Comparison of ENCODE assay signal across 33 cellular contexts in genomic region chr6:166828397-166829002, GRCh38.
"Had no signal": no experiment of that assay in that cellular context is flagged by ENCODE, and none has a peak within 500 bp of the region (broad histone marks: within the 10 kb centered on the region; RNA-seq: fewer than 3 reads in every experiment).

No MANE protein-coding gene starts in this region.

- H3K36me3 ChIP-seq: brain microvascular endothelial cell, esophagus muscularis mucosa, gastrocnemius medialis, heart left ventricle, WERI-Rb-1 had no signal

- H3K36me3 Mint-ChIP-seq: activated naive CD8-positive, alpha-beta T cell had no signal

- ATAC-seq: activated CD4-positive, CD25-positive, alpha-beta regulatory T cell treated with anti-CD3 and anti-CD28 coated beads, Interleukin-2, amount 50 U/mL, for 24 hours; activated CD8-positive, alpha-beta T cell treated with anti-CD3 and anti-CD28 coated beads for 36 hours; activated T-cell treated with anti-CD3 and anti-CD28 coated beads, Interleukin-2, amount 50 U/mL, for 4 hours; activated T-helper 17 cell treated with anti-CD3 and anti-CD28 coated beads, Interleukin-2, amount 50 U/mL, for 72 hours; effector memory CD8-positive, alpha-beta T cell; foreskin keratinocyte; gastrocnemius medialis; heart left ventricle had no signal

- DNase-seq: activated B cell treated with CpG ODN at 0.5 μM for 24 hours; activated CD4-positive, alpha-beta T cell treated with anti-CD3 and anti-CD28 coated beads for 48 hours; activated CD4-positive, alpha-beta T cell treated with anti-CD3 and anti-CD28 coated beads, Interleukin-2, amount 50 U/mL, for 1 hour; activated CD4-positive, alpha-beta T cell treated with anti-CD3 and anti-CD28 coated beads, Interleukin-2, amount 50 U/mL, for 48 hours; activated CD8-positive, alpha-beta memory T cell treated with anti-CD3 and anti-CD28 coated beads for 24 hours; activated CD8-positive, alpha-beta T cell treated with anti-CD3 and anti-CD28 coated beads for 36 hours; activated effector memory CD4-positive, alpha-beta T cell treated with Interleukin-2 at 50 U/mL for 16 hours; activated gamma-delta T cell treated with Interleukin-2 at 50 U/mL for 16 hours; activated naive CD4-positive, alpha-beta T cell treated with anti-CD3 and anti-CD28 coated beads, Interleukin-2, amount 50 U/mL, for 16 hours; activated naive CD4-positive, alpha-beta T cell treated with Interleukin-2 at 50 U/mL for 16 hours; activated T-cell treated with anti-CD3 and anti-CD28 coated beads, Interleukin-2, amount 50 U/mL, for 4 hours; amniotic stem cell; anterior cingulate cortex; brain microvascular endothelial cell; dermis blood vessel endothelial cell; effector CD4-positive, alpha-beta T cell; effector memory CD8-positive, alpha-beta T cell; erythroblast; foreskin keratinocyte; gastrocnemius medialis; glutamatergic neuron; heart left ventricle; T1000; WERI-Rb-1 had no signal

- H3K9me3 Mint-ChIP-seq: activated B cell treated with CpG ODN at 0.5 μM for 24 hours; activated CD8-positive, alpha-beta T cell treated with anti-CD3 and anti-CD28 coated beads for 36 hours; activated T-cell treated with anti-CD3 and anti-CD28 coated beads, Interleukin-2, amount 50 U/mL, for 4 hours; activated T-helper 17 cell treated with anti-CD3 and anti-CD28 coated beads, Interleukin-2, amount 50 U/mL, for 72 hours; central memory CD8-positive, alpha-beta T cell; effector memory CD8-positive, alpha-beta T cell had no signal

- H3K4me3 Mint-ChIP-seq: activated B cell treated with CpG ODN at 0.5 μM for 24 hours; activated CD8-positive, alpha-beta T cell treated with anti-CD3 and anti-CD28 coated beads for 36 hours; activated naive CD8-positive, alpha-beta T cell; activated T-cell treated with anti-CD3 and anti-CD28 coated beads, Interleukin-2, amount 50 U/mL, for 4 hours; activated T-helper 17 cell treated with anti-CD3 and anti-CD28 coated beads, Interleukin-2, amount 50 U/mL, for 72 hours; central memory CD8-positive, alpha-beta T cell; effector memory CD8-positive, alpha-beta T cell; T-helper 2 cell treated with Interferon-gamma antibody and Interleukin-4, amounts not matched to agents 5 μg/mL and 100 μg/mL, for 36 hours had no signal

- H3K27me3 ChIP-seq: brain microvascular endothelial cell, esophagus muscularis mucosa, foreskin keratinocyte, heart left ventricle had no signal

- H3K9me3 ChIP-seq: esophagus muscularis mucosa, gastrocnemius medialis, heart left ventricle had no signal

- FAIRE-seq: astrocyte, bronchial epithelial cell had no signal

- H3K4me1 ChIP-seq: foreskin keratinocyte, gastrocnemius medialis had no signal

- H3K27ac Mint-ChIP-seq: activated B cell treated with CpG ODN at 0.5 μM for 24 hours; activated CD8-positive, alpha-beta T cell treated with anti-CD3 and anti-CD28 coated beads for 36 hours; activated naive CD8-positive, alpha-beta T cell; activated T-helper 17 cell treated with anti-CD3 and anti-CD28 coated beads, Interleukin-2, amount 50 U/mL, for 72 hours; effector memory CD8-positive, alpha-beta T cell; T-helper 2 cell treated with Interferon-gamma antibody and Interleukin-4, amounts not matched to agents 5 μg/mL and 100 μg/mL, for 36 hours had no signal

- H3K4me1 Mint-ChIP-seq: central memory CD8-positive, alpha-beta T cell had no signal

- H3K4me3 ChIP-seq: coronary artery, esophagus muscularis mucosa, gastrocnemius medialis, heart left ventricle had no signal

- H3K27ac ChIP-seq: brain microvascular endothelial cell, coronary artery, esophagus muscularis mucosa, foreskin keratinocyte, gastrocnemius medialis, heart left ventricle, WERI-Rb-1 had no signal

- H3K27me3 Mint-ChIP-seq: activated B cell treated with CpG ODN at 0.5 μM for 24 hours; activated CD8-positive, alpha-beta T cell treated with anti-CD3 and anti-CD28 coated beads for 36 hours; activated naive CD8-positive, alpha-beta T cell; central memory CD8-positive, alpha-beta T cell; effector memory CD8-positive, alpha-beta T cell had no signal
